24 cellular contexts compared by ENCODE assay signal in the genomic region with DNA sequence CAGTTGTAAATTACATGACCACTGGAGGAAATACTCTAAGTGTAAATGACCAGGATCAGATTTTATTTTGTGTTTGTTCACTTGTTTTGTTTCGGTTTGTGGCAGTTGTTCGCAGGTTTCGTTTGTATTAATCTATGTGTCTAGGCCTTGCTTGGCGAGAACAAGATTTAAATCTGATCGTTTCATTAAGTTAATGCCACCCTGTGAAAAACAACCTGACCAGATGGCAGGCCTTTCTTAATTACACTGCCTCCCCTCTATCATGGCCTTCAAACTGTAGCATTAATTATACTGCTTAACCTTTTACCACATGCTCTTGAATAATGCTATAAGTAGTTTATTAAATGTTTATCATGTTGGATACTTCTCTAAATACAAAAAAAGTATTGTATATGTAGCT.
DNase-seq lines count a peak whose midpoint lies in the region; ATAC-seq and TF ChIP-seq lines count a peak whose summit lies in the region.
"Had no signal": no experiment of that assay in that cellular context is flagged by ENCODE, and none has a peak within 500 bp of the region (broad histone marks: within the 10 kb centered on the region; RNA-seq: fewer than 3 reads in every experiment).

No MANE protein-coding gene starts in this region.

- no peak overlapping the region for H3K4me3 ChIP-seq in HCT116 (replicated peaks in 1 of 2; ENCODE audit: low read depth in 1 of 2, low read length in 2 of 2)
- H3K4me3 ChIP-seq: BLaER1, GM12878, GM23338 had no signal

- DNase-seq in D341Med (ENCODE audit: low spot score), result peak; percentile 69
- no peak for DNase-seq in HCT116 (ENCODE audit: low read depth, low spot score)
- DNase-seq in NCI-H82 (lab: John Stamatoyannopoulos, UW), result peak; percentile 97
- peak; percentile 69 for DNase-seq in left kidney (ENCODE audit: low read depth, low spot score)
- DNase-seq in stimulated activated naive CD4-positive, alpha-beta T cell treated with Interleukin-2 at 50 U/mL for 16 hours (lab: John Stamatoyannopoulos, UW), result no peak
- DNase-seq in ACHN, result no peak
- DNase-seq: CD4-positive, CD25-positive, alpha-beta regulatory T cell; DMS79; EL; GDM1; H9; HFFc6; NCI-H1048; NCI-H1694; NCI-H2081; NCI-H345; NCI-H526 treated with DMSO at 0.1 percent for 48 hours; SHP77 treated with DMSO at 0.1 percent for 48 hours; T-helper 1 cell had no signal

- no peak overlapping the region for H3K4me2 ChIP-seq in HCT116 (ENCODE audit: low read length)
- H3K4me2 ChIP-seq: BLaER1, GM23338 had no signal

- H3K36me3 ChIP-seq in HCT116 (ENCODE audit: control insufficient read depth in 1 of 2, insufficient read depth in 2 of 2, low read length in 2 of 2), result no peaks in the 10 kb centered on the region
- H3K36me3 ChIP-seq: BLaER1 had no signal

- H3K9me3 ChIP-seq in HCT116 (ENCODE audit: control insufficient read depth in 1 of 2, insufficient read depth in 1 of 2, low read depth in 1 of 2, low read length in 2 of 2), result no peaks in the 10 kb centered on the region
- H3K9me3 ChIP-seq: BLaER1 had no signal

- in situ Hi-C loops in ACHN (cut with HindIII; ENCODE audit: low pct_ligation_motif_present, low pct_unique_long_range_greater_than_20kb, low sequenced_read_pairs), result no loop called here

- CTCF ChIA-PET in HCT116 (lab: Charles Lee), result no interaction called here

- peak overlapping the region; percentile 21 for H2AFZ ChIP-seq in HCT116 (ENCODE audit: low read depth, low read length, poor library complexity, severe bottlenecking)
- H2AFZ ChIP-seq: GM23338 had no signal

- H3K4me1 ChIP-seq in HCT116 (ENCODE audit: control insufficient read depth in 1 of 2, insufficient read depth in 2 of 2, low read length in 2 of 2), result no peaks in the 10 kb centered on the region
- H3K4me1 ChIP-seq: BLaER1 had no signal

- ATAC-seq in HCT116, result no peak
- ATAC-seq in HG03045 (IDR thresholded peaks at IDR 0.05; ENCODE audit: unreplicated experiment), result no peak
- ATAC-seq: GM12878, GM23338 had no signal

- TF ChIP-seq CTCF in HCT116 (IDR thresholded peaks at IDR 0.05 in 2 of 3, conservative IDR thresholded peaks at IDR 0.05 in 1 of 3; ENCODE audit: borderline replicate concordance in 1 of 3, insufficient read depth in 1 of 3, low read depth in 2 of 3, low read length in 2 of 3), result no peak

- no peak overlapping the region for H3K9ac ChIP-seq in HCT116 (ENCODE audit: low read length)
- H3K9ac ChIP-seq: BLaER1 had no signal

- H4K20me1 ChIP-seq in HCT116 (ENCODE audit: insufficient read depth), result no peaks in the 10 kb centered on the region
- H4K20me1 ChIP-seq: BLaER1 had no signal

- TF ChIP-seq POLR2A in HCT116 (IDR thresholded peaks at IDR 0.05; ENCODE audit: borderline replicate concordance, extremely low read depth, insufficient read depth, insufficient read length), result no peak

- intact Hi-C loops in HCT116 (cut with micrococcal nuclease), result no loop called here

- POLR2A ChIA-PET in HCT116 (lab: Charles Lee), result no interaction called here

- no TSS peak for BruUV-seq in HCT116 (replicated peaks; lab: Mats Ljungman, UMichigan)

- no peak for TF ChIP-seq RAD21 in HCT116 (IDR thresholded peaks at IDR 0.05; ENCODE audit: low read depth)

- no peaks in the 10 kb centered on the region for H3K9me2 ChIP-seq in HCT116 (ENCODE audit: insufficient read depth)

- RAD21 ChIA-PET in HCT116 (lab: Charles Lee; ENCODE audit: low non-redundant PET in 1 of 2, low total read pairs in 2 of 2, uncharacterized antibody in 2 of 2, unreplicated experiment in 2 of 2), result no interaction called here

- no peaks in the 10 kb centered on the region for H3K79me2 ChIP-seq in HCT116 (ENCODE audit: insufficient read depth, low read length)

- no peak overlapping the region for H3K27ac ChIP-seq in HCT116 (ENCODE audit: low read depth, low read length)
- H3K27ac ChIP-seq: BLaER1, HL-60 had no signal

- no peaks in the 10 kb centered on the region for H3K27me3 ChIP-seq in HCT116 (ENCODE audit: insufficient read depth, low read length)
- H3K27me3 ChIP-seq: BLaER1 had no signal

TF ChIP-seq in HCT116, 20 proteins besides CTCF, POLR2A, EP300 and RAD21:
- TF ChIP-seq, protein P1, sequence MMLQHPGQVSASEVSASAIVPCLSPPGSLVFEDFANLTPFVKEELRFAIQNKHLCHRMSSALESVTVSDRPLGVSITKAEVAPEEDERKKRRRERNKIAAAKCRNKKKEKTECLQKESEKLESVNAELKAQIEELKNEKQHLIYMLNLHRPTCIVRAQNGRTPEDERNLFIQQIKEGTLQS (IDR thresholded peaks at IDR 0.05), result no peak
- TF ChIP-seq EZH2 (IDR thresholded peaks at IDR 0.05) (no peak), CBX3 (IDR thresholded peaks at IDR 0.05; ENCODE audit: low read depth) (no peak), SIN3A (IDR thresholded peaks at IDR 0.05; ENCODE audit: low read depth) (no peak), ZFX (IDR thresholded peaks at IDR 0.05) (no peak), SP1 (IDR thresholded peaks at IDR 0.05; ENCODE audit: low read depth) (no peak), EGR1 (IDR thresholded peaks at IDR 0.05; ENCODE audit: low read depth) (no peak), FOSL1 (IDR thresholded peaks at IDR 0.05; ENCODE audit: low read depth) (no peak), ELF1 (IDR thresholded peaks at IDR 0.05; ENCODE audit: borderline replicate concordance, low read depth) (no peak), MAX (IDR thresholded peaks at IDR 0.05) (no peak), JUND (IDR thresholded peaks at IDR 0.05) (no peak), TCF7L2 (IDR thresholded peaks at IDR 0.05; ENCODE audit: borderline replicate concordance, extremely low read depth, insufficient read depth, insufficient read length) (no peak), SRF (IDR thresholded peaks at IDR 0.05; ENCODE audit: low read depth) (no peak), ZNF274 (IDR thresholded peaks at IDR 0.05; ENCODE audit: low read depth, low read length) (no peak)

Comparison
In these comparisons a context has a peak if more than half of its experiments do, and no peak if none do; other contexts are left out.
1. DNase-seq: peak in D341Med (single experiment), NCI-H82 (single experiment) and left kidney (single experiment); none in HCT116 (single experiment), stimulated activated naive CD4-positive, alpha-beta T cell treated with Interleukin-2 at 50 U/mL for 16 hours (single experiment) and ACHN (single experiment).